ENCODE assay signal across 11 cellular contexts in the genomic region with DNA sequence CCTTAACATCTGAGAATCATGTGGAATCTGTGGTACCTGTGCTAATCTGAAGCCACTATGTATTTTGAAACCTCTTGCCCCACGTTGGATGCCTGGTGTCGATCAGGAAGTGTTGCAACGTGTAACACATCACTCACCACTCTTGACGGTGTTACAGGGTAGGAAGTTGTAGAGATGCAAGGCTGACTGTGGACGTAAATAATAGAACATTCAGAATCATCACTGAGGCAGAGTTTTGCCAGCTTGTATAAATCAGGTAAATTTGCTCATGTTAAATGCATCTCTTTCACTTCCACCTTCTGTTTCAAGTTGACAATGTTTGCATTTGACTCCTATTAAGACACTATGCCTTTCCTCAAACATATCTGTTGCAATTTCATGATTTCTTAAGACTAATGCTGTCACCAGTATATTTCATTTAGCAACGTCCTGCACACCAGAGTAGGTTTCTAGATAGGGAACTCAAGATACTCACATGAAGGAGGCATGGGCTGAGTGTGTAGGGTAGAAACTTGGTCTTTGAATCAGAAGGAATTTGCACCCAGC.
A peak's percentile ranks its signal among the peaks of the same experiment; 100 is the strongest.
DNase-seq lines count a peak whose midpoint lies in the region; ATAC-seq and TF ChIP-seq lines count a peak whose summit lies in the region.
"Had no signal": no experiment of that assay in that cellular context is flagged by ENCODE, and none has a peak within 500 bp of the region (broad histone marks: within the 10 kb centered on the region; RNA-seq: fewer than 3 reads in every experiment).

No MANE protein-coding gene starts in this region.

- no peak overlapping the region for H3K4me3 ChIP-seq in HL-60 (replicated peaks; ENCODE audit: insufficient read depth, low read length)
- H3K4me3 ChIP-seq: adrenal gland had no signal

- CTCF ChIA-PET in GM10248 (lab: Yijun Ruan, JAX): interaction anchor here (1.2 to 1.9 kb wide), 4 partner anchors 9 to 23 kb away, joined by 3 to 7 read pairs (median 4); no protein-coding TSS in a partner anchor

- POLR2A ChIA-PET in GM10248 (lab: Yijun Ruan, JAX): no interaction called here

- TF ChIP-seq CTCF in GM10248 (IDR thresholded peaks at IDR 0.05; ENCODE audit: control extremely low read depth, extremely low read depth, low read depth, missing control alignments): no peak
- no peak for TF ChIP-seq CTCF in HL-60 (IDR thresholded peaks at IDR 0.05; ENCODE audit: insufficient read depth, low read length)

- H3K27ac ChIP-seq in HL-60 (replicated peaks): peak overlapping the region; percentile 84

- DNase-seq in GM10248 (ENCODE audit: extremely low spot score) (peak; percentile 22), HL-60 (ENCODE audit: low read depth in 1 of 2, low spot score in 1 of 2) (peak; percentile 91 to 96), fibroblast of gingiva (ENCODE audit: low read depth) (peak; percentile 41), NCI-H2029 treated with DMSO at 0.1 percent for 48 hours (lab: John Stamatoyannopoulos, UW) (no peak)
- DNase-seq in activated CD8-positive, alpha-beta memory T cell treated with anti-CD3 and anti-CD28 coated beads for 24 hours: no peak
- no peak for DNase-seq in stimulated activated CD4-positive, alpha-beta T cell treated with anti-CD3 and anti-CD28 coated beads, Interleukin-15, amount 100 ng/mL, for 24 hours
- DNase-seq in activated naive CD4-positive, alpha-beta T cell (lab: John Stamatoyannopoulos, UW): no peak
- DNase-seq: DND-41, NCI-H510A treated with DMSO at 0.1 percent for 48 hours had no signal

- ATAC-seq in GM21723 (IDR thresholded peaks at IDR 0.05; ENCODE audit: unreplicated experiment): peak; percentile 58

- no peaks in the 10 kb centered on the region for H3K27me3 ChIP-seq in HL-60 (ENCODE audit: insufficient read depth, poor library complexity, severe bottlenecking)
- H3K27me3 ChIP-seq: adrenal gland had no signal

Comparison
In these comparisons a context has a peak if more than half of its experiments do, and no peak if none do; other contexts are left out.
1. DNase-seq: peak in GM10248 (single experiment), HL-60 (2 of 2) and fibroblast of gingiva (single experiment); none in activated CD8-positive, alpha-beta memory T cell treated with anti-CD3 and anti-CD28 coated beads for 24 hours (single experiment), stimulated activated CD4-positive, alpha-beta T cell treated with anti-CD3 and anti-CD28 coated beads, Interleukin-15, amount 100 ng/mL, for 24 hours (single experiment), NCI-H2029 treated with DMSO at 0.1 percent for 48 hours (single experiment) and activated naive CD4-positive, alpha-beta T cell (0 of 4).